11 cellular contexts compared by ENCODE assay signal in the genomic region with DNA sequence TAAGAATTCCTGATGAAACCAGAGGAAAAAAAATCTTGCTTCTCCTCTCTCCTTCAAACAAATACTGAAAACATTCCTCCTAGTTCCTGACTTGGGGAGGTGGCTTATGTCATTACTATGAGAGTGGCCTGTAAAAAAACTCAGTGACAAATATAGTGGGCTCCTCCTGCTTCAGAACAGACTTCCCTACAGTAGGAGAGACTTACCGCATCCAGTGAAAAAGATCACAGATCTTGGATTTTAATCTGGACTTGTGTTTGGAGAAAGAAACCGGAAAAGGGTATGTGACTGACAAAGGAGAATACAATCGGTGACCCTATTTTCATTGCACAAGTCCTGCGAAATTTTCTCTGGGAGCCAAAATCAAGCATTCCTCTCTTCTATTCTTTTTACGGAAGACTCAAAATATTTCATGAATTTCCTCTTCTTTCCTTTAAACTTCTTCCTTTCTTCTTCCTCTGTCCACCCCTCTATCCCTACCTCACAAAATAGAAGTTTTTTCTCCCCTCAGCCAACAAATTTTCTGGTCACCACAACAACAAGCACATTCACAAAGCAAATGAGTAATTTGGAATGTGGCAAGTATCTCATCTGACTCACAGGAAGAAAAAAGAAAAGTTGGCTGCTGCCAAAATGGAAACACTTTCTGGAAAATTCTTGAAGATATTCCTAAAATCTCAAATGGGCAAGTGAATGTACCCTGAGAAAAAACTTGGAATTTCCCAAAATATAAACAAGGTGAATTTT.
DNase-seq lines count a peak whose midpoint lies in the region; ATAC-seq and TF ChIP-seq lines count a peak whose summit lies in the region.
"Had no signal": no experiment of that assay in that cellular context is flagged by ENCODE, and none has a peak within 500 bp of the region (broad histone marks: within the 10 kb centered on the region; RNA-seq: fewer than 3 reads in every experiment).

No MANE protein-coding gene starts in this region.

- CTCF ChIA-PET in PC-3 (lab: Charles Lee): interaction anchor here (1.0 kb wide), 1 partner anchor 117 kb away, joined by 3 read pairs; no protein-coding TSS in a partner anchor

- BruUV-seq in PC-3 (replicated peaks; lab: Mats Ljungman, UMichigan): TSS peak; percentile 96

- no peaks in the 10 kb centered on the region for H3K9me3 ChIP-seq in PC-3 (ENCODE audit: low read length)
- H3K9me3 ChIP-seq: BLaER1 had no signal

- H3K4me1 ChIP-seq in ACC112 (ENCODE audit: control insufficient read depth, insufficient read depth, low read length, unreplicated experiment) (peaks cover 53% of the 10 kb centered on the region), PC-3 (ENCODE audit: insufficient read depth, low read length) (peaks cover 36% of the 10 kb centered on the region)
- H3K4me1 ChIP-seq: BLaER1 had no signal

- ATAC-seq in PC-3 (peak; percentile 89), HG02759 (IDR thresholded peaks at IDR 0.05; ENCODE audit: unreplicated experiment) (no peak), HG03354 (IDR thresholded peaks at IDR 0.05; ENCODE audit: poor library complexity, severe bottlenecking, unreplicated experiment) (no peak), GM21423 (IDR thresholded peaks at IDR 0.05; ENCODE audit: unreplicated experiment) (no peak), HG03280 (IDR thresholded peaks at IDR 0.05; ENCODE audit: unreplicated experiment) (no peak)
- ATAC-seq: WTC11 had no signal

- H3K4me3 ChIP-seq in ACC112 (ENCODE audit: low read depth, low read length): peak overlapping the region; percentile 46
- H3K4me3 ChIP-seq in PC-3 (ENCODE audit: low read length): peak overlapping the region; percentile 25
- no peak overlapping the region for H3K4me3 ChIP-seq in epithelial cell of proximal tubule (ENCODE audit: low read depth, low read length)
- H3K4me3 ChIP-seq: BLaER1 had no signal

- H3K9ac ChIP-seq in PC-3 (ENCODE audit: low read length): peak overlapping the region; percentile 52
- H3K9ac ChIP-seq: BLaER1 had no signal

- no peaks in the 10 kb centered on the region for H3K36me3 ChIP-seq in ACC112 (ENCODE audit: insufficient read depth, low read length)
- H3K36me3 ChIP-seq in PC-3 (ENCODE audit: low read depth, low read length): peaks cover 5% of the 10 kb centered on the region; the same call in 1 of the 2 replicates
- H3K36me3 ChIP-seq: BLaER1 had no signal

- peaks cover 8% of the 10 kb centered on the region for H3F3A ChIP-seq in PC-3 (ENCODE audit: low read length, unreplicated experiment)

- TF ChIP-seq CTCF in PC-3 (conservative IDR thresholded peaks at IDR 0.05; ENCODE audit: low read depth, low read length) (no peak), epithelial cell of proximal tubule (conservative IDR thresholded peaks at IDR 0.05; ENCODE audit: low read depth, low read length) (no peak)

- POLR2A ChIA-PET in PC-3 (lab: Charles Lee; ENCODE audit: unreplicated experiment): interaction anchor here (0.7 kb wide), 1 partner anchor 40 kb away, joined by 4 read pairs; no protein-coding TSS in a partner anchor

- no peaks in the 10 kb centered on the region for H3K9me2 ChIP-seq in PC-3 (replicated peaks; ENCODE audit: low read length)

- peak overlapping the region; percentile 71 for H3K4me2 ChIP-seq in PC-3 (ENCODE audit: low read length)
- H3K4me2 ChIP-seq: BLaER1 had no signal

- H3K79me2 ChIP-seq in ACC112 (ENCODE audit: control insufficient read depth, insufficient read depth, low read length, unreplicated experiment) (no peaks in the 10 kb centered on the region), PC-3 (ENCODE audit: low read length) (no peaks in the 10 kb centered on the region)

- peak overlapping the region; percentile 95 for H3K27ac ChIP-seq in ACC112 (ENCODE audit: low read depth, low read length)
- H3K27ac ChIP-seq in PC-3 (ENCODE audit: low read length): peak overlapping the region; percentile 84
- H3K27ac ChIP-seq: BLaER1 had no signal

- H4K20me1 ChIP-seq in PC-3 (ENCODE audit: low read length): no peaks in the 10 kb centered on the region
- H4K20me1 ChIP-seq: BLaER1 had no signal

- DNase-seq in PC-3: peak; percentile 99
- peak; percentile 74 for DNase-seq in epithelial cell of proximal tubule (ENCODE audit: low read depth)
- DNase-seq in myocyte (ENCODE audit: low read depth): peak; percentile 82
- DNase-seq: NCI-H524 treated with DMSO at 0.1 percent for 48 hours had no signal

- no peaks in the 10 kb centered on the region for H3K27me3 ChIP-seq in ACC112 (ENCODE audit: insufficient read depth, low read length)
- H3K27me3 ChIP-seq in PC-3 (ENCODE audit: low read length): no peaks in the 10 kb centered on the region
- H3K27me3 ChIP-seq: BLaER1 had no signal

- H2AFZ ChIP-seq in ACC112 (ENCODE audit: low read length, unreplicated experiment) (peak overlapping the region; percentile 25), PC-3 (ENCODE audit: low read length) (peak overlapping the region; percentile 44)

- intact Hi-C loops in PC-3 (cut with micrococcal nuclease): loop anchor here (1.0 to 5.0 kb wide), 5 partner anchors 29 to 231 kb away; partner anchors contain the start of gene CNIH1
